ENCODE assay signal across 19 cellular contexts in genomic region chr21:16912075-16912474, GRCh38.
DNase-seq lines count a peak whose midpoint lies in the region; ATAC-seq and TF ChIP-seq lines count a peak whose summit lies in the region.
"Had no signal": no experiment of that assay in that cellular context is flagged by ENCODE, and none has a peak within 500 bp of the region (broad histone marks: within the 10 kb centered on the region; RNA-seq: fewer than 3 reads in every experiment).

No MANE protein-coding gene starts in this region.

- H4K91ac ChIP-seq in IMR-90 (ENCODE audit: insufficient read depth, low read depth, low read length), result no peak overlapping the region

- WGBS in IMR-90 (ENCODE audit: extremely low coverage in 2 of 2, insufficient read length in 1 of 2), 2 experiments, result no CpG with 5 or more reads among the region's 2 CpGs
- WGBS in lower leg skin, 2 donors, result 17 to 29% methylated on average over 2 of the region's 2 CpGs

- H4K20me1 ChIP-seq in IMR-90 (ENCODE audit: insufficient read depth, low read length), result no peaks in the 10 kb centered on the region

- H3K36me3 ChIP-seq in IMR-90 (ENCODE audit: control insufficient read depth, insufficient read depth, low read length) (no peaks in the 10 kb centered on the region), breast epithelium (no peaks in the 10 kb centered on the region)

- H2BK15ac ChIP-seq in IMR-90 (ENCODE audit: low read depth, low read length), result no peak overlapping the region

- TF ChIP-seq CTCF in AG09309 (IDR thresholded peaks at IDR 0.05; ENCODE audit: control insufficient read depth, insufficient read depth, low read depth, low read length, missing control alignments), result no peak
- no peak for TF ChIP-seq CTCF in IMR-90 (conservative IDR thresholded peaks at IDR 0.05; ENCODE audit: low read depth, low read length)
- TF ChIP-seq CTCF in mesothelial cell of epicardium (IDR thresholded peaks at IDR 0.05; ENCODE audit: unreplicated experiment), result no peak
- TF ChIP-seq CTCF in lower leg skin (IDR thresholded peaks at IDR 0.05), result no peak
- TF ChIP-seq CTCF in breast epithelium (IDR thresholded peaks at IDR 0.05), result no peak

- H3K9me3 Mint-ChIP-seq in mesothelial cell of epicardium, result peaks cover 8% of the 10 kb centered on the region

- no peak overlapping the region for H3K4ac ChIP-seq in IMR-90 (ENCODE audit: low read depth, low read length)

- CTCF ChIA-PET in IMR-90 (lab: Yijun Ruan, JAX), result interaction anchor here (0.6 kb wide), 1 partner anchor 916 kb away, joined by 7 read pairs; no protein-coding TSS in a partner anchor

- POLR2A ChIA-PET in IMR-90 (lab: Charles Lee; ENCODE audit: unreplicated experiment), result no interaction called here

- ATAC-seq in IMR-90 (ENCODE audit: low read depth) (peak; percentile 48; the same call in 1 of the 2 replicates), GM21576 (IDR thresholded peaks at IDR 0.05; ENCODE audit: unreplicated experiment) (no peak)
- ATAC-seq: stimulated activated effector memory CD8-positive, alpha-beta T cell treated with anti-CD3 and anti-CD28 coated beads, Interleukin-12 subunit alpha, Interleukin-12 subunit beta, amount 100 ng/mL, for 72 hours had no signal

- H3K18ac ChIP-seq in IMR-90 (ENCODE audit: low read depth, low read length), result no peak overlapping the region

- H3K4me3 ChIP-seq in AG09309 (ENCODE audit: control insufficient read depth, low read depth, low read length) (no peak overlapping the region), IMR-90 (ENCODE audit: insufficient read depth, low read depth, low read length) (no peak overlapping the region), lower leg skin (ENCODE audit: low read depth, poor library complexity, severe bottlenecking) (no peak overlapping the region), breast epithelium (no peak overlapping the region)

- no peak overlapping the region for H3K4me2 ChIP-seq in IMR-90 (ENCODE audit: low read depth, low read length)

- no peak overlapping the region for H2AK9ac ChIP-seq in IMR-90 (replicated peaks; ENCODE audit: low read depth, low read length, poor library complexity)

- H2AK5ac ChIP-seq in IMR-90 (ENCODE audit: low read depth, low read length), result no peak overlapping the region

- in situ Hi-C loops in IMR-90 (cut with MboI; ENCODE audit: low sequenced_read_pairs), result no loop called here

- peaks cover 30% of the 10 kb centered on the region for H3K4me1 Mint-ChIP-seq in mesothelial cell of epicardium
- H3K4me1 Mint-ChIP-seq: stimulated activated effector memory CD8-positive, alpha-beta T cell treated with anti-CD3 and anti-CD28 coated beads, Interleukin-12 subunit alpha, Interleukin-12 subunit beta, amount 100 ng/mL, for 72 hours had no signal

- H3K9ac ChIP-seq in IMR-90 (ENCODE audit: low read depth, low read length), result no peak overlapping the region

- H2BK120ac ChIP-seq in IMR-90 (ENCODE audit: low read depth, low read length), result no peak overlapping the region

- H3K79me1 ChIP-seq in IMR-90 (ENCODE audit: low read depth in 1 of 2, low read length in 2 of 2), result no peaks in the 10 kb centered on the region

- no peak overlapping the region for H3K4me3 Mint-ChIP-seq in mesothelial cell of epicardium
- H3K4me3 Mint-ChIP-seq: activated naive CD8-positive, alpha-beta T cell; stimulated activated effector memory CD8-positive, alpha-beta T cell treated with anti-CD3 and anti-CD28 coated beads, Interleukin-12 subunit alpha, Interleukin-12 subunit beta, amount 100 ng/mL, for 72 hours had no signal

- H3K4me1 ChIP-seq in IMR-90 (ENCODE audit: control insufficient read depth, insufficient read depth, low read length), result no peaks in the 10 kb centered on the region
- H3K4me1 ChIP-seq in breast epithelium, result no peaks in the 10 kb centered on the region

- BruUV-seq in IMR-90 (replicated peaks; lab: Mats Ljungman, UMichigan), result no TSS peak

- H4K8ac ChIP-seq in IMR-90 (ENCODE audit: low read depth in 2 of 2, low read length in 2 of 2), result no peak overlapping the region

- H3K9me3 ChIP-seq in IMR-90 (ENCODE audit: control insufficient read depth, insufficient read depth, low read length) (no peaks in the 10 kb centered on the region), breast epithelium (no peaks in the 10 kb centered on the region)

- H3K27ac Mint-ChIP-seq in mesothelial cell of epicardium, result peak overlapping the region; percentile 78
- H3K27ac Mint-ChIP-seq: activated naive CD8-positive, alpha-beta T cell; stimulated activated effector memory CD8-positive, alpha-beta T cell treated with anti-CD3 and anti-CD28 coated beads, Interleukin-12 subunit alpha, Interleukin-12 subunit beta, amount 100 ng/mL, for 72 hours had no signal

- H2BK20ac ChIP-seq in IMR-90 (ENCODE audit: low read depth, low read length), result no peak overlapping the region

- H2AFZ ChIP-seq in IMR-90 (replicated peaks; ENCODE audit: low read length, poor library complexity), result no peak overlapping the region

- H3K56ac ChIP-seq in IMR-90 (ENCODE audit: extremely low read depth, insufficient read depth, low read length), result no peak overlapping the region

- no peak overlapping the region for H2BK5ac ChIP-seq in IMR-90 (ENCODE audit: low read depth, low read length, poor library complexity, severe bottlenecking)

- intact Hi-C loops in IMR-90 (cut with micrococcal nuclease), result no loop called here
- intact Hi-C loops in lower leg skin (cut with DNase I; ENCODE audit: low total_unique reads), result no loop called here
- intact Hi-C loops in breast epithelium (cut with DNase I; ENCODE audit: low total_unique reads), result no loop called here

- dilution Hi-C loops in IMR-90 (cut with HindIII; ENCODE audit: low sequenced_read_pairs, unreplicated experiment), result no loop called here

- H3K23ac ChIP-seq in IMR-90 (ENCODE audit: low read depth, low read length), result no peak overlapping the region

- H4K5ac ChIP-seq in IMR-90 (ENCODE audit: low read depth, low read length), result no peak overlapping the region

- no peak for TF ChIP-seq RAD21 in IMR-90 (IDR thresholded peaks at IDR 0.05; ENCODE audit: low read length)

- H3K14ac ChIP-seq in IMR-90 (replicated peaks; ENCODE audit: low read depth, low read length), result no peak overlapping the region

- H3K27ac ChIP-seq in IMR-90 (ENCODE audit: insufficient read depth, low read length), result no peak overlapping the region
- peak overlapping the region in 1 of 2 donors; percentile 2 for H3K27ac ChIP-seq in breast epithelium
- H3K27ac ChIP-seq: HL-60 had no signal

- no peaks in the 10 kb centered on the region for H3K27me3 Mint-ChIP-seq in mesothelial cell of epicardium (ENCODE audit: low read depth)
- H3K27me3 Mint-ChIP-seq: activated naive CD8-positive, alpha-beta T cell had no signal

- H3K27me3 ChIP-seq in IMR-90 (ENCODE audit: control insufficient read depth, insufficient read depth, low read length) (no peaks in the 10 kb centered on the region), breast epithelium (no peaks in the 10 kb centered on the region)

- no peaks in the 10 kb centered on the region for H3K36me3 Mint-ChIP-seq in mesothelial cell of epicardium
- H3K36me3 Mint-ChIP-seq: activated naive CD8-positive, alpha-beta T cell; stimulated activated effector memory CD8-positive, alpha-beta T cell treated with anti-CD3 and anti-CD28 coated beads, Interleukin-12 subunit alpha, Interleukin-12 subunit beta, amount 100 ng/mL, for 72 hours had no signal

- TF ChIP-seq POLR2A in IMR-90 (IDR thresholded peaks at IDR 0.05; ENCODE audit: low read depth, low read length) (no peak), lower leg skin (IDR thresholded peaks at IDR 0.05) (no peak), breast epithelium (IDR thresholded peaks at IDR 0.05) (no peak)

- DNase-seq in AG09309 (ENCODE audit: low read depth) (peak; percentile 13), IMR-90 (peak; percentile 22), dedifferentiated amniotic fluid mesenchymal stem cell (ENCODE audit: extremely low spot score) (peak; percentile 31), mesothelial cell of epicardium (ENCODE audit: low spot score in 2 of 2, unreplicated experiment in 2 of 2) (no peak), GOT3 (lab: John Stamatoyannopoulos, UW) (no peak), lower leg skin (ENCODE audit: low spot score in 2 of 2) (no peak), breast epithelium (ENCODE audit: low spot score in 2 of 2) (no peak)
- DNase-seq: activated T-cell treated with anti-CD3 and anti-CD28 coated beads, Interleukin-2, amount 50 U/mL, for 1 hour; GDM1; Karpas-422; midbrain; NCI-H1436; NK-92 treated with Interleukin-12 subunit alpha and Interleukin-12 subunit beta, amount 100 ng/mL, for 24 hours; occipital lobe; small intestine had no signal

- no peaks in the 10 kb centered on the region for H3K9me1 ChIP-seq in IMR-90 (ENCODE audit: insufficient read depth, low read length)

TF ChIP-seq in IMR-90, 13 proteins besides CTCF, POLR2A, EP300 and RAD21 (continues in another document):
- TF ChIP-seq MAFK (IDR thresholded peaks at IDR 0.05; ENCODE audit: low read depth, low read length), result no peak
- TF ChIP-seq USF2 (IDR thresholded peaks at IDR 0.05; ENCODE audit: low read depth, low read length), result no peak
- no peak for TF ChIP-seq MXI1 (IDR thresholded peaks at IDR 0.05; ENCODE audit: borderline replicate concordance, low read depth, low read length)
- TF ChIP-seq FOS (IDR thresholded peaks at IDR 0.05; ENCODE audit: low read depth, low read length), result no peak
- no peak for TF ChIP-seq ELK1 (IDR thresholded peaks at IDR 0.05; ENCODE audit: borderline replicate concordance, low read depth, low read length)
- TF ChIP-seq NFE2L2 (IDR thresholded peaks at IDR 0.05; ENCODE audit: low read depth, low read length), result no peak
- TF ChIP-seq CEBPB (IDR thresholded peaks at IDR 0.05; ENCODE audit: low read depth, low read length), result no peak
- TF ChIP-seq CHD1 (IDR thresholded peaks at IDR 0.05; ENCODE audit: low read depth, low read length), result no peak
- no peak for TF ChIP-seq MAZ (IDR thresholded peaks at IDR 0.05; ENCODE audit: borderline replicate concordance, low read depth, low read length)
- no peak for TF ChIP-seq RCOR1 (IDR thresholded peaks at IDR 0.05; ENCODE audit: insufficient replicate concordance, low read length)

Comparison
In these comparisons a context has a peak if more than half of its experiments do, and no peak if none do; other contexts are left out.
1. DNase-seq: peak in AG09309 (single experiment), IMR-90 (single experiment) and dedifferentiated amniotic fluid mesenchymal stem cell (single experiment); none in mesothelial cell of epicardium (0 of 2), GOT3 (single experiment), lower leg skin (0 of 2) and breast epithelium (0 of 2).